In genomic region chr19:5340637-5341447, GRCh38 we compare ENCODE assay signal across 8 cellular contexts. TPM values are rescaled to one million over a fixed set of nuclear protein-coding genes. Genes with fewer than 3 reads are reported as not detected.
DNase-seq lines count a peak whose midpoint lies in the region; ATAC-seq and TF ChIP-seq lines count a peak whose summit lies in the region.

PTPRS (minus strand) TSS chr19:5340812; CDS start chr19:5286140, 54,672 bp downstream.

- ATAC-seq in GM19372 (IDR thresholded peaks at IDR 0.05; ENCODE audit: low read depth, unreplicated experiment) (peak; percentile 60), GM18870 (IDR thresholded peaks at IDR 0.05; ENCODE audit: unreplicated experiment) (no peak)

- no peaks in the 10 kb centered on the region for H3K9me3 ChIP-seq in liver (ENCODE audit: control insufficient read depth in 4 of 4, low read length in 3 of 4)

- no peak within 1 kb of the TSS for H3K9ac ChIP-seq in liver (ENCODE audit: low read depth in 1 of 2, low read length in 2 of 2)

- no peaks in the 10 kb centered on the region for H3K36me3 ChIP-seq in liver (ENCODE audit: control insufficient read depth in 4 of 4, insufficient read depth in 3 of 4, low read depth in 1 of 4, low read length in 3 of 4)

- no peak for TF ChIP-seq RAD21 in liver (IDR thresholded peaks at IDR 0.05)

- H3K4me1 ChIP-seq in liver (ENCODE audit: control insufficient read depth in 4 of 4, insufficient read depth in 4 of 4, low read length in 3 of 4): peaks cover 0 to 10% (median 2%) of the 10 kb centered on the region in 4 donors

- H3K4me3 ChIP-seq in liver (ENCODE audit: low read depth in 1 of 3, low read length in 3 of 3): peak within 1 kb of the TSS in 2 of 3 donors; percentile 33 to 56

- 8% methylated on average over 81 of the region's 81 CpGs for WGBS in liver

- H3K27ac ChIP-seq in 22Rv1 (peak within 1 kb of the TSS; percentile 60), liver (ENCODE audit: low read depth in 1 of 2, low read length in 2 of 2) (no peak within 1 kb of the TSS)

- H3K27me3 ChIP-seq in liver (ENCODE audit: control insufficient read depth in 4 of 4, insufficient read depth in 4 of 4, low read length in 3 of 4): peaks cover 0 to 13% (median 2%) of the 10 kb centered on the region in 4 donors

- DNase-seq in NCI-H2196 treated with DMSO at 0.1 percent for 48 hours (lab: John Stamatoyannopoulos, UW; ENCODE audit: unreplicated experiment) (peak; percentile 84), dermis microvascular lymphatic vessel endothelial cell (ENCODE audit: low read depth in 2 of 2) (peak; percentile 31 to 76)
- peak; percentile 44 to 48 for DNase-seq in activated CD4-positive, alpha-beta T cell treated with anti-CD3 and anti-CD28 coated beads, Interleukin-2, amount 50 U/mL, for 4 hours
- peak; percentile 29 for DNase-seq in stimulated activated CD4-positive, alpha-beta T cell treated with anti-CD3 and anti-CD28 coated beads, Interleukin-2, amount 100 ng/mL, for 4 hours (ENCODE audit: low read depth)

- TF ChIP-seq CTCF in 22Rv1 (IDR thresholded peaks at IDR 0.05) (no peak), liver (IDR thresholded peaks at IDR 0.05; ENCODE audit: low read depth, low read length, missing input control) (no peak)

TF ChIP-seq in liver, 16 proteins besides CTCF, POLR2A, EP300 and RAD21:
- TF ChIP-seq FOXA2 (IDR thresholded peaks at IDR 0.05) (no peak), TAF1 (conservative IDR thresholded peaks at IDR 0.05) (no peak), ATF3 (IDR thresholded peaks at IDR 0.05) (no peak), HNF4G (IDR thresholded peaks at IDR 0.05) (no peak), EGR1 (IDR thresholded peaks at IDR 0.05; ENCODE audit: low read depth in 2 of 2) (no peak), YY1 (IDR thresholded peaks at IDR 0.05) (no peak), FOXA1 (IDR thresholded peaks at IDR 0.05) (no peak), RXRA (IDR thresholded peaks at IDR 0.05) (no peak), NR2F2 (IDR thresholded peaks at IDR 0.05) (no peak), JUND (IDR thresholded peaks at IDR 0.05) (no peak), ZBTB33 (IDR thresholded peaks at IDR 0.05) (no peak), GABPA (IDR thresholded peaks at IDR 0.05 in 1 of 2, conservative IDR thresholded peaks at IDR 0.05 in 1 of 2) (no peak), HNF4A (conservative IDR thresholded peaks at IDR 0.05) (no peak), SP1 (IDR thresholded peaks at IDR 0.05) (no peak), REST (IDR thresholded peaks at IDR 0.05) (no peak)
- TF ChIP-seq, protein P1, sequence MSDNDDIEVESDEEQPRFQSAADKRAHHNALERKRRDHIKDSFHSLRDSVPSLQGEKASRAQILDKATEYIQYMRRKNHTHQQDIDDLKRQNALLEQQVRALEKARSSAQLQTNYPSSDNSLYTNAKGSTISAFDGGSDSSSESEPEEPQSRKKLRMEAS (IDR thresholded peaks at IDR 0.05): no peak

RNA-seq across cellular contexts. Expression of gene PTPRS, which starts in this region (rescaled TPM):
- total RNA-seq in dermis microvascular lymphatic vessel endothelial cell (20.5 and 81.2 TPM in 2 replicates), liver (10 to 100 TPM; 33.2 to 49.7 TPM)
- 1 to 10 TPM; 1.3 to 7.3 TPM for polyA plus RNA-seq in liver

Comparison
In these comparisons a context has a peak if more than half of its experiments do, and no peak if none do; other contexts are left out.
1. DNase-seq: peak in every context shown above with its lines; median percentile 84 in NCI-H2196 treated with DMSO at 0.1 percent for 48 hours; 54 in dermis microvascular lymphatic vessel endothelial cell; 46 in activated CD4-positive, alpha-beta T cell treated with anti-CD3 and anti-CD28 coated beads, Interleukin-2, amount 50 U/mL, for 4 hours; 29 in stimulated activated CD4-positive, alpha-beta T cell treated with anti-CD3 and anti-CD28 coated beads, Interleukin-2, amount 100 ng/mL, for 4 hours.